ENCODE assay signal across 14 cellular contexts in the genomic region with DNA sequence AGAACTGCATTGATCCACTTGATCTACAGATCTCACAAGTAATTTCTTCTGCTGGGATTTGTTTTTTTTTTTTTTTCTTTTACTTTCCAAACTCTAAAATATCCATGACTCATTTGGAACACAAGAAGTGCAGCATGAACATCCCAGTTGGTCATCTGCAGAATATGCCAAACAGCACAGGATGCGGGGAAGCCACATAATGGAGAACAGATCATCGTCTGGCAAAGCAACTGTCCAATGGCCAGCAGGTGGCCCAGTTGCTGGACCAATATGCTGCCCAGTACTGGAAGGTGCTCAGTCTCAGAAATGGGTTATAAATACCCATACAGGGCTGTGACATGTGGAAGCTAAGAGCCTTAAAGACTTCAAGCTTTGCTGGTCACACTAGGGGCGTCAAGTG.
DNase-seq lines count a peak whose midpoint lies in the region; ATAC-seq and TF ChIP-seq lines count a peak whose summit lies in the region.
"Had no signal": no experiment of that assay in that cellular context is flagged by ENCODE, and none has a peak within 500 bp of the region (broad histone marks: within the 10 kb centered on the region; RNA-seq: fewer than 3 reads in every experiment).

No MANE protein-coding gene starts in this region.

- H3K4me1 Mint-ChIP-seq in HFFc6 (ENCODE audit: low read depth): peaks cover 35% of the 10 kb centered on the region

- ATAC-seq in HG02763 (IDR thresholded peaks at IDR 0.05; ENCODE audit: unreplicated experiment) (no peak), HG02798 (IDR thresholded peaks at IDR 0.05; ENCODE audit: poor library complexity, unreplicated experiment) (no peak)
- ATAC-seq: CD8-positive, alpha-beta T cell; effector memory CD8-positive, alpha-beta T cell had no signal

- no peak overlapping the region for H3K4me3 Mint-ChIP-seq in HFFc6
- H3K4me3 Mint-ChIP-seq: CD8-positive, alpha-beta T cell; effector memory CD8-positive, alpha-beta T cell had no signal

- H3K27me3 Mint-ChIP-seq in HFFc6 (ENCODE audit: insufficient read depth): no peaks in the 10 kb centered on the region; the same call in 1 of the 2 replicates
- H3K27me3 Mint-ChIP-seq: effector memory CD8-positive, alpha-beta T cell had no signal

- peak overlapping the region; percentile 74 for H3K27ac Mint-ChIP-seq in HFFc6
- H3K27ac Mint-ChIP-seq: CD8-positive, alpha-beta T cell; effector memory CD8-positive, alpha-beta T cell had no signal

- peaks cover 3% of the 10 kb centered on the region; the same call in 1 of the 2 replicates for H3K36me3 Mint-ChIP-seq in HFFc6 (ENCODE audit: low read depth)
- H3K36me3 Mint-ChIP-seq: CD8-positive, alpha-beta T cell had no signal

- no peaks in the 10 kb centered on the region for H3K9me3 Mint-ChIP-seq in HFFc6

- TF ChIP-seq CTCF in HFFc6 (IDR thresholded peaks at IDR 0.05): peak; percentile 81

- DNase-seq in A172 (ENCODE audit: low spot score) (peak; percentile 93), HFFc6 (peak; percentile 95), amniotic stem cell (lab: John Stamatoyannopoulos, UW) (peak; percentile 61), iris pigment epithelial cell (ENCODE audit: low read depth) (peak; percentile 64), COR-L47 (lab: John Stamatoyannopoulos, UW) (no peak), NCI-H146 treated with DMSO at 0.1 percent for 48 hours (lab: John Stamatoyannopoulos, UW; ENCODE audit: unreplicated experiment) (no peak)
- DNase-seq: activated T-cell treated with anti-CD3 and anti-CD28 coated beads, Interleukin-2, amount 50 U/mL, for 48 hours; CD8-positive, alpha-beta T cell; effector memory CD8-positive, alpha-beta T cell; mesendoderm; NCI-H1436; transverse colon had no signal

Comparison
In these comparisons a context has a peak if more than half of its experiments do, and no peak if none do; other contexts are left out.
1. DNase-seq: peak in A172 (single experiment), HFFc6 (single experiment), amniotic stem cell (single experiment) and iris pigment epithelial cell (single experiment); none in COR-L47 (single experiment) and NCI-H146 treated with DMSO at 0.1 percent for 48 hours (single experiment).